Comparison of ENCODE assay signal across 8 cellular contexts in the genomic region with DNA sequence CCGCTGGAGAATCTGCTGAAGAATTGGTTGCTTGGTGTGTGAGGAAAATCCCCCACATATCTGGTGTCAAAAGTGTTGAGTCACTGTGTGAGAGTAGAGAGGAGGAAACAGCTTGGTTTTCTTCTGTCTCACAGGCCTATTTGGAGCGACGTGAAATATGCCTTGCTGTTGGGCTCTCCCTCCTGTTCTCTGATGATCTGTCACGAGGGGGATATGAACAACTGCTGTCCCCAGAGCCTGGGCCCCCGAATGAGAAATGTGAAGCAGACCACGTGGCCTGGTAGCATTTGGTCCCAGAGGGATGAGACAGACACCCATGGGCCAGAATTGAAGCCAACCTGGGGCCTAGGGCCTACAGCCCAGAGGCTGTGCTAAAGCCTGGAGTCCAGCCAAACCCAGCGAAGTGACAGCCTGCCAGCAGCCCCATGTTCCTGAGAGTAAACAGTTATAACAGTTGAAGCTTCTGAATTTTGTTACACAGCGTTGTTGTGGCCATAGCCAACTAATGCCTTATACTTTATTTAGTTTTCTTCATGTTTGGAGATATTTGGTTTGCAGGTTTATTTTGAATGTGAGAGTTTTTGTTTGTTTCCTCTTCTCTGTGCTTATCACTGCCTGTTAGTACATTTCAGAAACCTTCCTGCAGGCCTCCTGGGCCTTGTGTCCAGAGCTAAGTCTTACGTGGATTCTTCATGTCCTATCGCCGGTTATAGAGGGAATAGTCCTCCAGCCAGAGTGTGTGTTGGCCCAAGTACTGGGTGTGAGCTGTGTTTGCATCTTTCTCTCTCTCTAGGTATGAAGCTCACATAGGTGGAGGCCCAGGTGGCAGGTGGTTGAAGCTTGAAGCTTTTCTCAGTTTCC. TPM values are rescaled to one million over a fixed set of nuclear protein-coding genes. Genes with fewer than 3 reads are reported as not detected.
DNase-seq lines count a peak whose midpoint lies in the region; ATAC-seq and TF ChIP-seq lines count a peak whose summit lies in the region.

No MANE protein-coding gene starts in this region.

- 84 to 85% methylated on average over 6 to 11 of the region's 11 CpGs for WGBS in endodermal cell (ENCODE audit: insufficient coverage in 1 of 2, insufficient read length in 1 of 2), 2 experiments

- peak overlapping the region; percentile 48 for H3K27ac Mint-ChIP-seq in endodermal cell

- H3K9ac ChIP-seq in HUES48 (ENCODE audit: low read depth, low read length) (no peak overlapping the region), endodermal cell (ENCODE audit: extremely low read depth, low read length, poor library complexity, severe bottlenecking) (no peak overlapping the region)

- TF ChIP-seq CTCF in GM10266 (IDR thresholded peaks at IDR 0.05; ENCODE audit: control insufficient read depth, insufficient read depth, low read depth, missing control alignments), result no peak
- no peak for TF ChIP-seq CTCF in endodermal cell (conservative IDR thresholded peaks at IDR 0.05)

- H3K27me3 ChIP-seq in HUES48 (ENCODE audit: control insufficient read depth, insufficient read depth, low read length) (no peaks in the 10 kb centered on the region), endodermal cell (ENCODE audit: control insufficient read depth, insufficient read depth, low read length, poor library complexity, severe bottlenecking) (no peaks in the 10 kb centered on the region)

- H3K36me3 Mint-ChIP-seq in endodermal cell (ENCODE audit: low read depth), result peaks cover 12% of the 10 kb centered on the region

- H3K9me3 Mint-ChIP-seq in endodermal cell, result peaks cover 68% of the 10 kb centered on the region

- peak; percentile 69 for DNase-seq in GM10266 (ENCODE audit: extremely low spot score)
- peak; percentile 37 for DNase-seq in endodermal cell
- peak; percentile 62 for DNase-seq in pons (ENCODE audit: low spot score)
- no peak for DNase-seq in iPS-NIHi7 (ENCODE audit: extremely low spot score)
- no peak for DNase-seq in activated effector memory CD4-positive, alpha-beta T cell treated with anti-CD3 and anti-CD28 coated beads, Interleukin-2, amount 50 U/mL, for 16 hours
- no peak for DNase-seq in NCI-H1436 treated with DMSO at 0.1 percent for 48 hours (lab: John Stamatoyannopoulos, UW)

- peaks cover under 1% of the 10 kb centered on the region for H3K27me3 Mint-ChIP-seq in endodermal cell (ENCODE audit: insufficient read depth)

- H3K27ac ChIP-seq in HUES48 (ENCODE audit: low read depth, low read length) (peak overlapping the region; percentile 8), endodermal cell (ENCODE audit: low read depth, low read length) (no peak overlapping the region)

- H3K4me3 ChIP-seq in HUES48 (ENCODE audit: low read depth, low read length) (no peak overlapping the region), endodermal cell (ENCODE audit: low read length) (no peak overlapping the region)

- no peaks in the 10 kb centered on the region for H3K9me3 ChIP-seq in HUES48 (ENCODE audit: control insufficient read depth, insufficient read depth, low read length)
- H3K9me3 ChIP-seq in endodermal cell (ENCODE audit: control insufficient read depth, low read length), result peaks cover 33% of the 10 kb centered on the region

- H3K36me3 ChIP-seq in HUES48 (ENCODE audit: control insufficient read depth, insufficient read depth, low read length), result no peaks in the 10 kb centered on the region
- no peaks in the 10 kb centered on the region for H3K36me3 ChIP-seq in endodermal cell (ENCODE audit: control insufficient read depth, insufficient read depth, low read length)

- peak; percentile 92 for ATAC-seq in GM21528 (IDR thresholded peaks at IDR 0.05; ENCODE audit: low FRiP score, unreplicated experiment)

- H3K4me1 ChIP-seq in HUES48 (ENCODE audit: control insufficient read depth, insufficient read depth, low read length), result no peaks in the 10 kb centered on the region
- H3K4me1 ChIP-seq in endodermal cell (ENCODE audit: control insufficient read depth, insufficient read depth, low read length), result peaks cover 9% of the 10 kb centered on the region

- H3K4me3 Mint-ChIP-seq in endodermal cell, result no peak overlapping the region

- peaks cover 28% of the 10 kb centered on the region for H3K4me1 Mint-ChIP-seq in endodermal cell

RNA-seq across cellular contexts. Expression of a gene that starts 18.7 kb away (rescaled TPM):
- 100 to 1,000 TPM; 123 TPM for total RNA-seq in endodermal cell
- polyA plus RNA-seq in endodermal cell (2013, experiment 1 of 2), result 31.1 TPM
- 38.5 TPM for polyA plus RNA-seq in endodermal cell (2013, experiment 2 of 2)

Comparison
In these comparisons a context has a peak if more than half of its experiments do, and no peak if none do; other contexts are left out.
1. DNase-seq: peak in GM10266 (single experiment), endodermal cell (single experiment) and pons (single experiment); none in iPS-NIHi7 (single experiment), activated effector memory CD4-positive, alpha-beta T cell treated with anti-CD3 and anti-CD28 coated beads, Interleukin-2, amount 50 U/mL, for 16 hours (single experiment) and NCI-H1436 treated with DMSO at 0.1 percent for 48 hours (single experiment).